2 cellular contexts compared by ENCODE assay signal in the genomic region with DNA sequence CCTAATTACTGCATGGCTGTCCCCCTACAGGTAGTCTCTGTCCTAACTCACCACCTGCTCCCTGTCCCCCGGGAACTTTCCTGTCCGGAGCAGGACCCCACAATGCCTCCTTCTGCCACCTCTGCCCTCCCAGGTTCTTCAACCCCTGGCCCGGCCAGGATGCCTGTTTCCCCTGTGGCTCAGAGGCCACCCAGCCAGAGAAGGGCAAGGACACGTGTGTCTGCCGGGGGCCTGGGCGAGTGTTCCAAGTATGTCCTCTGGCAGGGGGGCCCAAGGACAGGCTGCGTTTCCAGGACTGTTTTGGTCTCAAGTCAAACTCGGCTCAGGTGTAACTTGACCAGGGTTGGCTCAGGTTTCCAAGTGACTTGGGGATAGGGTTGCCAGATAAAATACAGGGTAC.
TF ChIP-seq lines count a peak whose summit lies in the region.

No MANE protein-coding gene starts in this region.

TF ChIP-seq in GM23338, 12 proteins besides CTCF, POLR2A, EP300 and RAD21 (continued from another document):
- TF ChIP-seq JUNB (IDR thresholded peaks at IDR 0.05; ENCODE audit: unreplicated experiment) (no peak), ZNF114 (CRISPR knock-in tag; IDR thresholded peaks at IDR 0.05) (no peak), ZNF331 (CRISPR knock-in tag; IDR thresholded peaks at IDR 0.05; ENCODE audit: low read depth) (no peak), NANOG (IDR thresholded peaks at IDR 0.05; ENCODE audit: borderline replicate concordance) (no peak)
- TF ChIP-seq, protein P1, sequence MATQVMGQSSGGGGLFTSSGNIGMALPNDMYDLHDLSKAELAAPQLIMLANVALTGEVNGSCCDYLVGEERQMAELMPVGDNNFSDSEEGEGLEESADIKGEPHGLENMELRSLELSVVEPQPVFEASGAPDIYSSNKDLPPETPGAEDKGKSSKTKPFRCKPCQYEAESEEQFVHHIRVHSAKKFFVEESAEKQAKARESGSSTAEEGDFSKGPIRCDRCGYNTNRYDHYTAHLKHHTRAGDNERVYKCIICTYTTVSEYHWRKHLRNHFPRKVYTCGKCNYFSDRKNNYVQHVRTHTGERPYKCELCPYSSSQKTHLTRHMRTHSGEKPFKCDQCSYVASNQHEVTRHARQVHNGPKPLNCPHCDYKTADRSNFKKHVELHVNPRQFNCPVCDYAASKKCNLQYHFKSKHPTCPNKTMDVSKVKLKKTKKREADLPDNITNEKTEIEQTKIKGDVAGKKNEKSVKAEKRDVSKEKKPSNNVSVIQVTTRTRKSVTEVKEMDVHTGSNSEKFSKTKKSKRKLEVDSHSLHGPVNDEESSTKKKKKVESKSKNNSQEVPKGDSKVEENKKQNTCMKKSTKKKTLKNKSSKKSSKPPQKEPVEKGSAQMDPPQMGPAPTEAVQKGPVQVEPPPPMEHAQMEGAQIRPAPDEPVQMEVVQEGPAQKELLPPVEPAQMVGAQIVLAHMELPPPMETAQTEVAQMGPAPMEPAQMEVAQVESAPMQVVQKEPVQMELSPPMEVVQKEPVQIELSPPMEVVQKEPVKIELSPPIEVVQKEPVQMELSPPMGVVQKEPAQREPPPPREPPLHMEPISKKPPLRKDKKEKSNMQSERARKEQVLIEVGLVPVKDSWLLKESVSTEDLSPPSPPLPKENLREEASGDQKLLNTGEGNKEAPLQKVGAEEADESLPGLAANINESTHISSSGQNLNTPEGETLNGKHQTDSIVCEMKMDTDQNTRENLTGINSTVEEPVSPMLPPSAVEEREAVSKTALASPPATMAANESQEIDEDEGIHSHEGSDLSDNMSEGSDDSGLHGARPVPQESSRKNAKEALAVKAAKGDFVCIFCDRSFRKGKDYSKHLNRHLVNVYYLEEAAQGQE (IDR thresholded peaks at IDR 0.05; ENCODE audit: unreplicated experiment): no peak
- TF ChIP-seq, protein P2, sequence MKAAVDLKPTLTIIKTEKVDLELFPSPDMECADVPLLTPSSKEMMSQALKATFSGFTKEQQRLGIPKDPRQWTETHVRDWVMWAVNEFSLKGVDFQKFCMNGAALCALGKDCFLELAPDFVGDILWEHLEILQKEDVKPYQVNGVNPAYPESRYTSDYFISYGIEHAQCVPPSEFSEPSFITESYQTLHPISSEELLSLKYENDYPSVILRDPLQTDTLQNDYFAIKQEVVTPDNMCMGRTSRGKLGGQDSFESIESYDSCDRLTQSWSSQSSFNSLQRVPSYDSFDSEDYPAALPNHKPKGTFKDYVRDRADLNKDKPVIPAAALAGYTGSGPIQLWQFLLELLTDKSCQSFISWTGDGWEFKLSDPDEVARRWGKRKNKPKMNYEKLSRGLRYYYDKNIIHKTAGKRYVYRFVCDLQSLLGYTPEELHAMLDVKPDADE (IDR thresholded peaks at IDR 0.05): no peak

TF ChIP-seq in H1, 55 proteins besides CTCF, POLR2A, EP300 and RAD21 (continued from another document):
- TF ChIP-seq, protein P3, sequence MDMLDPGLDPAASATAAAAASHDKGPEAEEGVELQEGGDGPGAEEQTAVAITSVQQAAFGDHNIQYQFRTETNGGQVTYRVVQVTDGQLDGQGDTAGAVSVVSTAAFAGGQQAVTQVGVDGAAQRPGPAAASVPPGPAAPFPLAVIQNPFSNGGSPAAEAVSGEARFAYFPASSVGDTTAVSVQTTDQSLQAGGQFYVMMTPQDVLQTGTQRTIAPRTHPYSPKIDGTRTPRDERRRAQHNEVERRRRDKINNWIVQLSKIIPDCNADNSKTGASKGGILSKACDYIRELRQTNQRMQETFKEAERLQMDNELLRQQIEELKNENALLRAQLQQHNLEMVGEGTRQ (IDR thresholded peaks at IDR 0.05; ENCODE audit: low read length): no peak
- TF ChIP-seq, protein P4, sequence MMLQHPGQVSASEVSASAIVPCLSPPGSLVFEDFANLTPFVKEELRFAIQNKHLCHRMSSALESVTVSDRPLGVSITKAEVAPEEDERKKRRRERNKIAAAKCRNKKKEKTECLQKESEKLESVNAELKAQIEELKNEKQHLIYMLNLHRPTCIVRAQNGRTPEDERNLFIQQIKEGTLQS (IDR thresholded peaks at IDR 0.05; ENCODE audit: insufficient read depth, low read depth, low read length): no peak
- TF ChIP-seq SIN3A (conservative IDR thresholded peaks at IDR 0.05 in 1 of 2, IDR thresholded peaks at IDR 0.05 in 1 of 2; ENCODE audit: low read depth in 1 of 2, low read length in 2 of 2): no peak
